8 cellular contexts compared by ENCODE assay signal in genomic region chr2:219219113-219219696, GRCh38. TPM values are rescaled to one million over a fixed set of nuclear protein-coding genes. Genes with fewer than 3 reads are reported as not detected.
DNase-seq lines count a peak whose midpoint lies in the region; FAIRE-seq and TF ChIP-seq lines count a peak whose summit lies in the region.

No MANE protein-coding gene starts in this region.

- H3K9me3 ChIP-seq in right atrium auricular region, result no peaks in the 10 kb centered on the region

- peak overlapping the region; percentile 81 for H3K4me3 Mint-ChIP-seq in mesothelial cell of epicardium

- H3K4me3 ChIP-seq in right atrium auricular region, result peak overlapping the region; percentile 41 to 63
- peak overlapping the region; percentile 75 for H3K4me3 ChIP-seq in bronchial epithelial cell (ENCODE audit: low read depth, low read length)

- TF ChIP-seq CTCF in right atrium auricular region (IDR thresholded peaks at IDR 0.05), result no peak
- TF ChIP-seq CTCF in bronchial epithelial cell (IDR thresholded peaks at IDR 0.05; ENCODE audit: insufficient read depth, low read length, severe bottlenecking), result no peak
- no peak for TF ChIP-seq CTCF in mesothelial cell of epicardium (IDR thresholded peaks at IDR 0.05; ENCODE audit: unreplicated experiment)

- FAIRE-seq in bronchial epithelial cell (lab: Jason Lieb, UNC), result no peak

- H3K27ac Mint-ChIP-seq in mesothelial cell of epicardium, result peak overlapping the region; percentile 86

- H3K9me3 Mint-ChIP-seq in mesothelial cell of epicardium, result no peaks in the 10 kb centered on the region

- H3K27ac ChIP-seq in right atrium auricular region, result peak overlapping the region; percentile 90 to 96

- H3K4me1 Mint-ChIP-seq in mesothelial cell of epicardium, result peaks cover 23% of the 10 kb centered on the region

- H3K4me1 ChIP-seq in right atrium auricular region, result peaks cover 0 to 37% of the 10 kb centered on the region in 2 donors

- intact Hi-C loops in cardiac septum (cut with DNase I), result loop anchor here (2.0 kb wide), 1 partner anchor 40 kb away; the partner anchor contains the start of gene RETREG2

- no peaks in the 10 kb centered on the region for H3K27me3 Mint-ChIP-seq in mesothelial cell of epicardium (ENCODE audit: low read depth)

- peaks cover 25% of the 10 kb centered on the region for H3K36me3 Mint-ChIP-seq in mesothelial cell of epicardium

- H3K27me3 ChIP-seq in right atrium auricular region, result no peaks in the 10 kb centered on the region
- no peaks in the 10 kb centered on the region for H3K27me3 ChIP-seq in bronchial epithelial cell (ENCODE audit: control insufficient read depth, insufficient read depth, low read length)

- H3K36me3 ChIP-seq in right atrium auricular region (peaks cover 65% of the 10 kb centered on the region), bronchial epithelial cell (ENCODE audit: control insufficient read depth, insufficient read depth, low read length) (peaks cover 50% of the 10 kb centered on the region)

- DNase-seq in right atrium auricular region (ENCODE audit: low spot score) (no peak), cardiac septum (ENCODE audit: low spot score) (no peak), bronchial epithelial cell (ENCODE audit: low read depth) (no peak), mesothelial cell of epicardium (ENCODE audit: low spot score in 2 of 2, unreplicated experiment in 2 of 2) (no peak), LoVo (ENCODE audit: low spot score) (no peak), HuH-7.5 (ENCODE audit: low spot score) (no peak)
- DNase-seq in stimulated activated CD4-positive, alpha-beta T cell treated with anti-CD3 and anti-CD28 coated beads, Interleukin-15, amount 100 ng/mL, for 24 hours, result no peak
- no peak for DNase-seq in stimulated activated naive CD4-positive, alpha-beta T cell treated with Interleukin-2 at 50 U/mL for 16 hours (lab: John Stamatoyannopoulos, UW)

RNA-seq across cellular contexts. Expression of gene ABCB6, which starts 0.4 kb away (rescaled TPM):
- total RNA-seq in right atrium auricular region, result 10 to 100 TPM in 1 of 2 donors, 1 to 10 TPM in 1; 9.3 to 12.1 TPM
- total RNA-seq in cardiac septum, result 17.4 TPM
- 40.2 and 46.1 TPM in 2 replicates for total RNA-seq in bronchial epithelial cell
- total RNA-seq in mesothelial cell of epicardium, result 24.6 to 29.4 TPM (median 28.1 TPM) in 3 replicates

RNA-seq across cellular contexts. Expression of gene ATG9A, which starts 10.2 kb away (rescaled TPM):
- total RNA-seq in right atrium auricular region, result 10 to 100 TPM; 78.8 to 80.3 TPM
- 66.3 TPM for total RNA-seq in cardiac septum
- 26.3 and 36.4 TPM in 2 replicates for total RNA-seq in bronchial epithelial cell
- total RNA-seq in mesothelial cell of epicardium, result 39.3 to 40.8 TPM (median 40.6 TPM) in 3 replicates

RNA-seq across cellular contexts. Expression of gene ANKZF1, which starts 10.4 kb away (rescaled TPM):
- total RNA-seq in right atrium auricular region (10 to 100 TPM; 14.5 to 14.9 TPM), cardiac septum (22.4 TPM), bronchial epithelial cell (46.3 and 48.9 TPM in 2 replicates), mesothelial cell of epicardium (58.3 to 65.3 TPM (median 59.6 TPM) in 3 replicates)

RNA-seq across cellular contexts. Expression of gene ZFAND2B, which starts 12.6 kb away (rescaled TPM):
- total RNA-seq in right atrium auricular region (10 to 100 TPM; 15.5 to 31.5 TPM), cardiac septum (23.9 TPM), bronchial epithelial cell (55.4 and 59.8 TPM in 2 replicates), mesothelial cell of epicardium (27.4 to 29.2 TPM (median 27.8 TPM) in 3 replicates)

RNA-seq across cellular contexts. Expression of gene GLB1L, which starts 26.0 kb away (rescaled TPM):
- 1 to 10 TPM; 1.8 to 3.4 TPM for total RNA-seq in right atrium auricular region
- total RNA-seq in cardiac septum, result 2.0 TPM
- total RNA-seq in bronchial epithelial cell, result 3.7 and 4.7 TPM in 2 replicates
- total RNA-seq in mesothelial cell of epicardium, result 9.6 to 11.6 TPM (median 9.9 TPM) in 3 replicates
